Comparison of ENCODE assay signal across 8 cellular contexts in the genomic region with DNA sequence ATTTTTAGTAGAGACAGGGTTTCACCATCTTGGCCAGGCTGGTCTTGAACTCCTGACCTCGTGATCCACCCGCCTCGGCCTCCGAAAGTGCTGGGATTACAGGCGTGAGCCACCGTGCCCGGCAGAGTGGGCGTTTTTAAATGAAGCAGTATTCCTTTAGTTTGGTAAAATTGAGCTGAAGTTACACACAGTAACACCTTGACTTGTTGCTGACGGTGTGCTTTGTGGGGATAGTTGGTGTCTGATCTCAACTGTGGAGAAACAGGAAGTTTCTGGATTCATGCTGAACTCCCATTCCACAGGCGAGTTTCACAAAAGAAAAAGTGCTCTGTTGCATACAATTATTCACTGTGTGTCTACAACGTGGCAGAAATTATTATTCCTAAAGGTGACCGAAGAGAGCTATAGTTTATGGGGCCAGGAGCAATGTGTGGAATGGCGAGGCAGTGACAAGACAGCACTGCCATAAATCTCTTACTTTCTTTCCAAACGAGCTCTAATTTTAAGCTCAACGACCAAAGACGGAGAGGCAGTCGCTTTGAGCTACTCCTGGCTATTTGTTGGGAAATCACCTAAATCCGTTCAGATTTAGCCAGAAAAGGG. TPM values are rescaled to one million over a fixed set of nuclear protein-coding genes. Genes with fewer than 3 reads are reported as not detected.
A peak's percentile ranks its signal among the peaks of the same experiment; 100 is the strongest.
DNase-seq lines count a peak whose midpoint lies in the region; ATAC-seq and TF ChIP-seq lines count a peak whose summit lies in the region.

No MANE protein-coding gene starts in this region.

- ATAC-seq in GM19043 (IDR thresholded peaks at IDR 0.05; ENCODE audit: low read depth, unreplicated experiment), result peak; percentile 8

- no peaks in the 10 kb centered on the region for H3F3A ChIP-seq in OCI-LY1 (ENCODE audit: insufficient read depth, low read length)

- TF ChIP-seq CTCF in OCI-LY1 (IDR thresholded peaks at IDR 0.05; ENCODE audit: low read length), result no peak

- H3K9me2 ChIP-seq in OCI-LY1 (ENCODE audit: low read depth, low read length), result no peaks in the 10 kb centered on the region

- H3K27me3 ChIP-seq in OCI-LY1 (ENCODE audit: insufficient read depth, low read length), result peaks cover 3% of the 10 kb centered on the region; the same call in 1 of the 2 replicates
- no peaks in the 10 kb centered on the region for H3K27me3 ChIP-seq in esophagus (ENCODE audit: control insufficient read depth in 1 of 2, insufficient read depth in 2 of 2, low read length in 2 of 2)

- H4K20me1 ChIP-seq in OCI-LY1 (ENCODE audit: insufficient read depth, low read length), result no peaks in the 10 kb centered on the region

- H2AFZ ChIP-seq in OCI-LY1 (ENCODE audit: low read length), result no peak overlapping the region

- H3K9ac ChIP-seq in OCI-LY1 (ENCODE audit: low read length), result no peak overlapping the region

- H3K79me2 ChIP-seq in OCI-LY1 (ENCODE audit: insufficient read depth, low read length), result no peaks in the 10 kb centered on the region

- H3K36me3 ChIP-seq in OCI-LY1 (ENCODE audit: insufficient read depth, low read length) (no peaks in the 10 kb centered on the region), esophagus (ENCODE audit: control insufficient read depth in 2 of 2, insufficient read depth in 2 of 2, low read length in 1 of 2) (no peaks in the 10 kb centered on the region)

- H3K27ac ChIP-seq in OCI-LY1 (ENCODE audit: low read depth, low read length, poor library complexity, severe bottlenecking) (no peak overlapping the region), esophagus (ENCODE audit: low read depth in 2 of 2, low read length in 1 of 2) (no peak overlapping the region)

- DNase-seq in renal cortical epithelial cell (ENCODE audit: low read depth), result peak; percentile 20
- DNase-seq in GM19240 (ENCODE audit: insufficient read length, low spot score), result no peak
- no peak for DNase-seq in COLO668 (lab: John Stamatoyannopoulos, UW; ENCODE audit: unreplicated experiment)
- no peak for DNase-seq in kidney tubule cell (ENCODE audit: low spot score)
- no peak for DNase-seq in Kasumi-1 (lab: John Stamatoyannopoulos, UW)

- H3K4me1 ChIP-seq in OCI-LY1 (ENCODE audit: insufficient read depth, low read length, severe bottlenecking) (no peaks in the 10 kb centered on the region), esophagus (ENCODE audit: control insufficient read depth in 2 of 2, insufficient read depth in 2 of 2, low read length in 1 of 2) (peaks cover 0 to 2% of the 10 kb centered on the region in 2 donors)

- no peaks in the 10 kb centered on the region for H3K9me3 ChIP-seq in OCI-LY1 (ENCODE audit: low read length)
- H3K9me3 ChIP-seq in esophagus (ENCODE audit: control insufficient read depth in 2 of 2, insufficient read depth in 1 of 2, low read depth in 1 of 2, low read length in 1 of 2), result no peaks in the 10 kb centered on the region

- WGBS in esophagus, 2 donors, result 48 to 49% methylated on average over 18 of the region's 18 CpGs

- peak overlapping the region; percentile 33 for H3K4me2 ChIP-seq in OCI-LY1 (ENCODE audit: low read length)

- H3K4me3 ChIP-seq in OCI-LY1 (ENCODE audit: low read depth, low read length, poor library complexity, severe bottlenecking), result peak overlapping the region; percentile 21
- H3K4me3 ChIP-seq in esophagus (ENCODE audit: low read depth in 1 of 2, low read length in 2 of 2), result peak overlapping the region; percentile 41 to 56

RNA-seq across cellular contexts. Expression of a gene that starts 0.5 kb away (rescaled TPM):
- polyA plus RNA-seq in esophagus, result under 1 TPM; 0.67 to 0.92 TPM
- 4.5 and 9.2 TPM in 2 replicates for total RNA-seq in renal cortical epithelial cell
